17 cellular contexts compared by ENCODE assay signal in the genomic region with DNA sequence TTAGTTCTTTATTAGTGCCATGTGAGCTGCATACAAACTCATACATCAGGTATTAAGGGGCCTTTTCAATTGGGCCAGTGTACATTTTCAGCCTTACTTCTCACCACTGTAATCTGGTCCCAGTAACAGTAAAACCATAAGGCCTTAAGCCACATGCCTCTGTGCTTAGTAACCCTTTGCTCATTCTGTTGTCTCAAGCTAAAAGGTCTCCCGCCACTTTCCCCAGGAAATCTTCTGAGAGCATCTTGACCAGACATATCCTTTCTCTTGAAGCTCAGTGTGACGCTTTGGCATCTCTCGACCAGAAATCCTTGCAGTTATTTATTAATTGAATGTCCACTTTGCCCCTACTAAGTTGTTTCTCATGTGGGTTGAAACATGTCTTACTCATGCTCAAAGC.
A peak's percentile ranks its signal among the peaks of the same experiment; 100 is the strongest.
DNase-seq lines count a peak whose midpoint lies in the region; FAIRE-seq and TF ChIP-seq lines count a peak whose summit lies in the region.
"Had no signal": no experiment of that assay in that cellular context is flagged by ENCODE, and none has a peak within 500 bp of the region (broad histone marks: within the 10 kb centered on the region; RNA-seq: fewer than 3 reads in every experiment).

No MANE protein-coding gene starts in this region.

- H3K4me3 ChIP-seq in astrocyte (ENCODE audit: insufficient read depth, low read depth, low read length) (no peak overlapping the region), retinal pigment epithelial cell (ENCODE audit: low read length) (no peak overlapping the region)
- H3K4me3 ChIP-seq: PC-9, SK-N-MC had no signal

- no peaks in the 10 kb centered on the region for H3K4me1 ChIP-seq in astrocyte (ENCODE audit: insufficient read depth, low read length)
- H3K4me1 ChIP-seq: BE2C had no signal

- no peaks in the 10 kb centered on the region for H4K20me1 ChIP-seq in astrocyte (ENCODE audit: insufficient read depth, low read length)

- H3K36me3 Mint-ChIP-seq in astrocyte (ENCODE audit: low read depth, unreplicated experiment) = no peaks in the 10 kb centered on the region
- H3K36me3 Mint-ChIP-seq: CD4-positive, alpha-beta memory T cell had no signal

- H3K4me3 Mint-ChIP-seq in astrocyte (ENCODE audit: unreplicated experiment) = no peak overlapping the region
- H3K4me3 Mint-ChIP-seq: CD4-positive, alpha-beta memory T cell had no signal

- no peak overlapping the region for H3K4me2 ChIP-seq in astrocyte (ENCODE audit: low read length)
- H3K4me2 ChIP-seq: PC-9 had no signal

- DNase-seq in LHCN-M2 (ENCODE audit: low read depth) (peak; percentile 59), astrocyte (ENCODE audit: low read depth) (peak; percentile 2), iris pigment epithelial cell (ENCODE audit: low read depth) (peak; percentile 59), retinal pigment epithelial cell (ENCODE audit: low read depth) (peak; percentile 21), DMS114 treated with DMSO at 0.1 percent for 48 hours (lab: John Stamatoyannopoulos, UW; ENCODE audit: unreplicated experiment) (no peak), D721Med (ENCODE audit: insufficient read length, low spot score) (no peak)
- no peak for DNase-seq in activated CD4-positive, alpha-beta T cell treated with anti-CD3 and anti-CD28 coated beads for 48 hours
- DNase-seq: BE2C; CD4-positive, alpha-beta memory T cell; H7; Karpas-422; MV-4-11; NCI-H1417 treated with DMSO at 0.1 percent for 48 hours; NCI-H2081; NCI-H524 treated with DMSO at 0.1 percent for 48 hours; PC-9 had no signal

- H3K9ac ChIP-seq in astrocyte (ENCODE audit: low read length) = no peak overlapping the region

- H3K27me3 Mint-ChIP-seq in astrocyte (ENCODE audit: low read depth, unreplicated experiment) = no peaks in the 10 kb centered on the region

- H3K9me3 ChIP-seq in astrocyte (ENCODE audit: insufficient read depth, low read depth, low read length) = no peaks in the 10 kb centered on the region
- H3K9me3 ChIP-seq: BE2C had no signal

- no peaks in the 10 kb centered on the region for H3K9me3 Mint-ChIP-seq in astrocyte (ENCODE audit: unreplicated experiment)
- H3K9me3 Mint-ChIP-seq: CD4-positive, alpha-beta memory T cell had no signal

- FAIRE-seq in astrocyte (lab: Jason Lieb, UNC) (no peak), D721Med (lab: Jason Lieb, UNC) (no peak)

- no peak for TF ChIP-seq CTCF in astrocyte (IDR thresholded peaks at IDR 0.05; ENCODE audit: insufficient read depth, low read depth, low read length)
- no peak for TF ChIP-seq CTCF in retinal pigment epithelial cell (conservative IDR thresholded peaks at IDR 0.05; ENCODE audit: low read depth, low read length)
- TF ChIP-seq CTCF in D721Med (IDR thresholded peaks at IDR 0.05; ENCODE audit: insufficient read depth, missing control alignments) = no peak

- peaks cover 15% of the 10 kb centered on the region for H3K4me1 Mint-ChIP-seq in astrocyte (ENCODE audit: low read depth, unreplicated experiment)
- H3K4me1 Mint-ChIP-seq: CD4-positive, alpha-beta memory T cell had no signal

- no peaks in the 10 kb centered on the region for H3K27me3 ChIP-seq in astrocyte (ENCODE audit: insufficient read depth, low read length)
- H3K27me3 ChIP-seq: BE2C had no signal

- no peaks in the 10 kb centered on the region for H3K79me2 ChIP-seq in astrocyte (ENCODE audit: insufficient read depth, low read length)

- H3K27ac ChIP-seq in astrocyte (ENCODE audit: low read depth, low read length) = no peak overlapping the region
- H3K27ac ChIP-seq: PC-9, SK-N-MC had no signal

- peak overlapping the region; percentile 12 for H3K27ac Mint-ChIP-seq in astrocyte (ENCODE audit: unreplicated experiment)
- H3K27ac Mint-ChIP-seq: CD4-positive, alpha-beta memory T cell had no signal

- no peak overlapping the region for H2AFZ ChIP-seq in astrocyte (ENCODE audit: low read depth, low read length)
- H2AFZ ChIP-seq: PC-9 had no signal

- H3K36me3 ChIP-seq in astrocyte (ENCODE audit: insufficient read depth, low read length) = no peaks in the 10 kb centered on the region
- H3K36me3 ChIP-seq: BE2C had no signal

Comparison
In these comparisons a context has a peak if more than half of its experiments do, and no peak if none do; other contexts are left out.
1. DNase-seq: peak in LHCN-M2 (single experiment), astrocyte (single experiment), iris pigment epithelial cell (single experiment) and retinal pigment epithelial cell (single experiment); none in activated CD4-positive, alpha-beta T cell treated with anti-CD3 and anti-CD28 coated beads for 48 hours (single experiment), DMS114 treated with DMSO at 0.1 percent for 48 hours (single experiment) and D721Med (single experiment).